Comparison of ENCODE assay signal across 1 cellular context in genomic region chr1:201828820-201829774, GRCh38.
TF ChIP-seq lines count a peak whose summit lies in the region.

TSS of gene IPO9 (plus strand) at chr1:201829157. CDS start at chr1:201829210, 53 bp downstream.

TF ChIP-seq in K562, 482 proteins besides CTCF, POLR2A, EP300 and RAD21 (continued from another document and continues in another):
- TF ChIP-seq BCLAF1 (IDR thresholded peaks at IDR 0.05; ENCODE audit: borderline replicate concordance in 1 of 2, control insufficient read depth in 1 of 2, low read depth in 2 of 2, low read length in 1 of 2) (0 out of 4 replicates have a peak, but pooled peaks of 1 of the 2 experiments have one; percentile 19), ZBTB9 (CRISPR knock-in tag; IDR thresholded peaks at IDR 0.05) (peak; percentile 85), ZBTB1 (CRISPR knock-in tag; IDR thresholded peaks at IDR 0.05; ENCODE audit: borderline replicate concordance, low read depth) (peak; percentile 66; the same call in 1 of the 2 replicates), ZFP91 (CRISPR knock-in tag; IDR thresholded peaks at IDR 0.05) (0 out of 2 replicates have a peak, but pooled peaks have one; percentile 11), PHF21A (IDR thresholded peaks at IDR 0.05; ENCODE audit: borderline replicate concordance, low read depth) (no peak), THRB (CRISPR knock-in tag; conservative IDR thresholded peaks at IDR 0.05) (0 out of 2 replicates have a peak, but pooled peaks have one; percentile 60), ZNF146 (CRISPR knock-in tag; IDR thresholded peaks at IDR 0.05; ENCODE audit: unreplicated experiment) (no peak), ZBTB40 (IDR thresholded peaks at IDR 0.05) (no peak), ZBTB40 (CRISPR knock-in tag; IDR thresholded peaks at IDR 0.05) (no peak), MAX (CRISPR knock-in tag; IDR thresholded peaks at IDR 0.05) (peak; percentile 78), ZSCAN32 (CRISPR knock-in tag; IDR thresholded peaks at IDR 0.05) (peak; percentile 66; the same call in 1 of the 2 replicates), CCAR2 (IDR thresholded peaks at IDR 0.05; ENCODE audit: low read depth, low read length) (no peak), NCOA1 (IDR thresholded peaks at IDR 0.05; ENCODE audit: low read depth) (0 out of 2 replicates have a peak, but pooled peaks have one; percentile 15), FOXK1 (CRISPR knock-in tag; IDR thresholded peaks at IDR 0.05; ENCODE audit: borderline replicate concordance) (no peak), ZFPM2 (CRISPR knock-in tag; IDR thresholded peaks at IDR 0.05) (no peak), THAP7 (CRISPR knock-in tag; IDR thresholded peaks at IDR 0.05) (peak; percentile 81; the same call in 1 of the 2 replicates), VEZF1 (CRISPR knock-in tag; IDR thresholded peaks at IDR 0.05) (peak; percentile 92), SRSF3 (IDR thresholded peaks at IDR 0.05; ENCODE audit: insufficient read depth, low read length) (0 out of 2 replicates have a peak, but pooled peaks have one; percentile 67), TRIM24 (IDR thresholded peaks at IDR 0.05) (peak in 1 of 2 experiments; percentile 30; a peak in 1 of 4 replicates), HLTF (IDR thresholded peaks at IDR 0.05) (no peak), GATAD2B (IDR thresholded peaks at IDR 0.05; ENCODE audit: borderline replicate concordance) (peak; percentile 88), KDM5B (IDR thresholded peaks at IDR 0.05; ENCODE audit: insufficient replicate concordance, low read depth, low read length) (peak; percentile 90), ZNF316 (IDR thresholded peaks at IDR 0.05) (peak; percentile 59), SIN3A (IDR thresholded peaks at IDR 0.05; ENCODE audit: borderline replicate concordance in 2 of 2, control insufficient read depth in 1 of 2, low read depth in 2 of 2, low read length in 2 of 2) (peak; percentile 88; a peak in 3 of 4 replicates), DMBX1 (CRISPR knock-in tag; IDR thresholded peaks at IDR 0.05; ENCODE audit: borderline replicate concordance) (peak; percentile 30), NR3C1 (CRISPR knock-in tag; IDR thresholded peaks at IDR 0.05) (no peak), ATF3 (IDR thresholded peaks at IDR 0.05) (no peak), ATF3 (CRISPR knock-in tag; conservative IDR thresholded peaks at IDR 0.05) (peak; percentile 60; the same call in 1 of the 2 replicates), CTCFL (IDR thresholded peaks at IDR 0.05; ENCODE audit: borderline replicate concordance, insufficient read depth, low read depth, low read length, poor library complexity, severe bottlenecking) (peak; percentile 70), SIN3B (IDR thresholded peaks at IDR 0.05; ENCODE audit: low read depth) (peak; percentile 89), ZNF384 (IDR thresholded peaks at IDR 0.05; ENCODE audit: low read depth, low read length) (peak; percentile 14; the same call in 1 of the 2 replicates)
